Comparison of ENCODE assay signal across 34 cellular contexts in genomic region chr3:114432356-114432755, GRCh38.
"Had no signal": no experiment of that assay in that cellular context is flagged by ENCODE, and none has a peak within 500 bp of the region (broad histone marks: within the 10 kb centered on the region; RNA-seq: fewer than 3 reads in every experiment).

No MANE protein-coding gene starts in this region.

- H3K4me1 ChIP-seq: breast epithelium had no signal

- H3K27ac ChIP-seq: body of pancreas, brain microvascular endothelial cell, breast epithelium, VCaP had no signal

- FAIRE-seq: astrocyte, TTC549 had no signal

- H3K4me1 Mint-ChIP-seq: activated CD4-positive, alpha-beta T cell treated with anti-CD3 and anti-CD28 coated beads, Interleukin-2, amount 10 ng/mL, durations not matched to agents 24 days and 14 days; activated naive CD4-positive, alpha-beta T cell treated with anti-CD3 and anti-CD28 coated beads, Interleukin-2, amount 10 ng/mL, durations not matched to agents 7 days and 5 days; activated naive CD4-positive, alpha-beta T cell treated with anti-CD3 and anti-CD28 coated beads, Interleukin-2, amount 50 U/mL, for 24 hours; activated naive CD8-positive, alpha-beta T cell treated with anti-CD3 and anti-CD28 coated beads, Interleukin-2, amount 50 U/mL, for 24 hours had no signal

- H3K27me3 Mint-ChIP-seq: activated B cell treated with CpG ODN at 0.5 μM for 24 hours; activated CD4-positive, alpha-beta memory T cell treated with anti-CD3 and anti-CD28 coated beads for 36 hours; activated CD8-positive, alpha-beta T cell treated with anti-CD3 and anti-CD28 coated beads for 36 hours; activated naive CD4-positive, alpha-beta T cell treated with anti-CD3 and anti-CD28 coated beads, Interleukin-2, amount 10 ng/mL, durations not matched to agents 7 days and 5 days; activated naive CD4-positive, alpha-beta T cell treated with anti-CD3 and anti-CD28 coated beads, Interleukin-2, amount 50 U/mL, for 24 hours; activated naive CD8-positive, alpha-beta T cell; activated naive CD8-positive, alpha-beta T cell treated with anti-CD3 and anti-CD28 coated beads, Interleukin-2, amount 10 ng/mL, durations not matched to agents 7 days and 5 days; activated naive CD8-positive, alpha-beta T cell treated with anti-CD3 and anti-CD28 coated beads, Interleukin-2, amount 50 U/mL, for 24 hours; activated T-cell treated with anti-CD3 and anti-CD28 coated beads, Interleukin-2, amount 50 U/mL, for 24 hours had no signal

- H3K27ac Mint-ChIP-seq: activated B cell treated with CpG ODN at 0.5 μM for 24 hours; activated CD4-positive, alpha-beta memory T cell treated with anti-CD3 and anti-CD28 coated beads for 36 hours; activated CD4-positive, alpha-beta T cell treated with anti-CD3 and anti-CD28 coated beads, Interleukin-2, amount 10 ng/mL, durations not matched to agents 24 days and 14 days; activated CD8-positive, alpha-beta T cell treated with anti-CD3 and anti-CD28 coated beads for 36 hours; activated naive CD4-positive, alpha-beta T cell treated with anti-CD3 and anti-CD28 coated beads, Interleukin-2, amount 10 ng/mL, durations not matched to agents 7 days and 5 days; activated naive CD4-positive, alpha-beta T cell treated with anti-CD3 and anti-CD28 coated beads, Interleukin-2, amount 50 U/mL, for 24 hours; activated naive CD8-positive, alpha-beta T cell; activated naive CD8-positive, alpha-beta T cell treated with anti-CD3 and anti-CD28 coated beads, Interleukin-2, amount 10 ng/mL, durations not matched to agents 7 days and 5 days; activated naive CD8-positive, alpha-beta T cell treated with anti-CD3 and anti-CD28 coated beads, Interleukin-2, amount 50 U/mL, for 24 hours; activated T-cell treated with anti-CD3 and anti-CD28 coated beads, Interleukin-2, amount 50 U/mL, for 24 hours; activated T-helper 2 cell treated with anti-CD3 and anti-CD28 coated beads, Interferon-gamma antibody, Interleukin-2, Interleukin-4, amounts not matched to agents 10 μg/mL and 5 μg/mL and 100 μg/mL, durations not matched to agents 14 hours and 24 hours and 36 hours; T-helper 1 cell treated with Interleukin-12 subunit alpha and Interleukin-12 subunit beta and Interleukin-4 antibody, amounts not matched to agents 30 μg/mL and 1 μg/mL, for 36 hours; T-helper 2 cell treated with Interferon-gamma antibody and Interleukin-4, amounts not matched to agents 5 μg/mL and 100 μg/mL, for 36 hours had no signal

- H3K36me3 ChIP-seq: brain microvascular endothelial cell, breast epithelium had no signal

- H3K9me3 Mint-ChIP-seq: activated B cell treated with CpG ODN at 0.5 μM for 24 hours; activated CD4-positive, alpha-beta memory T cell treated with anti-CD3 and anti-CD28 coated beads for 36 hours; activated CD4-positive, alpha-beta T cell treated with anti-CD3 and anti-CD28 coated beads, Interleukin-2, amount 10 ng/mL, durations not matched to agents 24 days and 14 days; activated CD8-positive, alpha-beta T cell treated with anti-CD3 and anti-CD28 coated beads for 36 hours; activated naive CD4-positive, alpha-beta T cell treated with anti-CD3 and anti-CD28 coated beads, Interleukin-2, amount 10 ng/mL, durations not matched to agents 7 days and 5 days; activated naive CD4-positive, alpha-beta T cell treated with anti-CD3 and anti-CD28 coated beads, Interleukin-2, amount 50 U/mL, for 24 hours; activated naive CD8-positive, alpha-beta T cell treated with anti-CD3 and anti-CD28 coated beads, Interleukin-2, amount 10 ng/mL, durations not matched to agents 7 days and 5 days; activated naive CD8-positive, alpha-beta T cell treated with anti-CD3 and anti-CD28 coated beads, Interleukin-2, amount 50 U/mL, for 24 hours; activated T-cell treated with anti-CD3 and anti-CD28 coated beads, Interleukin-2, amount 50 U/mL, for 24 hours; activated T-helper 2 cell treated with anti-CD3 and anti-CD28 coated beads, Interferon-gamma antibody, Interleukin-2, Interleukin-4, amounts not matched to agents 10 μg/mL and 5 μg/mL and 100 μg/mL, durations not matched to agents 14 hours and 24 hours and 36 hours; T-helper 1 cell treated with Interleukin-12 subunit alpha and Interleukin-12 subunit beta and Interleukin-4 antibody, amounts not matched to agents 30 μg/mL and 1 μg/mL, for 36 hours; T-helper 2 cell treated with Interferon-gamma antibody and Interleukin-4, amounts not matched to agents 5 μg/mL and 100 μg/mL, for 36 hours had no signal

- H3K27me3 ChIP-seq: body of pancreas, brain microvascular endothelial cell, breast epithelium had no signal

- ATAC-seq: activated CD8-positive, alpha-beta T cell treated with anti-CD3 and anti-CD28 coated beads for 36 hours; activated naive CD8-positive, alpha-beta T cell treated with anti-CD3 and anti-CD28 coated beads, Interleukin-2, amount 50 U/mL, for 24 hours; body of pancreas had no signal

- H3K4me3 Mint-ChIP-seq: activated B cell treated with CpG ODN at 0.5 μM for 24 hours; activated CD4-positive, alpha-beta memory T cell treated with anti-CD3 and anti-CD28 coated beads for 36 hours; activated CD4-positive, alpha-beta T cell treated with anti-CD3 and anti-CD28 coated beads, Interleukin-2, amount 10 ng/mL, durations not matched to agents 24 days and 14 days; activated CD8-positive, alpha-beta T cell treated with anti-CD3 and anti-CD28 coated beads for 36 hours; activated naive CD4-positive, alpha-beta T cell treated with anti-CD3 and anti-CD28 coated beads, Interleukin-2, amount 10 ng/mL, durations not matched to agents 7 days and 5 days; activated naive CD4-positive, alpha-beta T cell treated with anti-CD3 and anti-CD28 coated beads, Interleukin-2, amount 50 U/mL, for 24 hours; activated naive CD8-positive, alpha-beta T cell; activated naive CD8-positive, alpha-beta T cell treated with anti-CD3 and anti-CD28 coated beads, Interleukin-2, amount 10 ng/mL, durations not matched to agents 7 days and 5 days; activated naive CD8-positive, alpha-beta T cell treated with anti-CD3 and anti-CD28 coated beads, Interleukin-2, amount 50 U/mL, for 24 hours; activated T-cell treated with anti-CD3 and anti-CD28 coated beads, Interleukin-2, amount 50 U/mL, for 24 hours; T-helper 1 cell treated with Interleukin-12 subunit alpha and Interleukin-12 subunit beta and Interleukin-4 antibody, amounts not matched to agents 30 μg/mL and 1 μg/mL, for 36 hours; T-helper 2 cell treated with Interferon-gamma antibody and Interleukin-4, amounts not matched to agents 5 μg/mL and 100 μg/mL, for 36 hours had no signal

- DNase-seq: activated B cell treated with CpG ODN at 0.5 μM for 24 hours; activated CD4-positive, alpha-beta memory T cell treated with anti-CD3 and anti-CD28 coated beads for 36 hours; activated CD4-positive, alpha-beta T cell treated with anti-CD3 and anti-CD28 coated beads for 4 hours; activated CD4-positive, alpha-beta T cell treated with anti-CD3 and anti-CD28 coated beads, Interleukin-2, amount 10 ng/mL, durations not matched to agents 24 days and 14 days; activated CD4-positive, alpha-beta T cell treated with anti-CD3 and anti-CD28 coated beads, Interleukin-2, amount 50 U/mL, for 1 hour; activated CD4-positive, alpha-beta T cell treated with anti-CD3 and anti-CD28 coated beads, Interleukin-2, amount 50 U/mL, for 4 hours; activated CD4-positive, CD25-positive, alpha-beta regulatory T cell treated with anti-CD3 and anti-CD28 coated beads, Interleukin-2, amount 50 U/mL, for 72 hours; activated CD8-positive, alpha-beta memory T cell treated with anti-CD3 and anti-CD28 coated beads, Interleukin-2, amount 50 U/mL, for 4 hours; activated CD8-positive, alpha-beta T cell treated with anti-CD3 and anti-CD28 coated beads for 36 hours; activated effector memory CD4-positive, alpha-beta T cell treated with Interleukin-2 at 50 U/mL for 16 hours; activated gamma-delta T cell; activated naive CD4-positive, alpha-beta T cell treated with anti-CD3 and anti-CD28 coated beads, Interleukin-2, amount 10 ng/mL, durations not matched to agents 7 days and 5 days; activated naive CD4-positive, alpha-beta T cell treated with Interleukin-2 at 50 U/mL for 16 hours; activated naive CD8-positive, alpha-beta T cell treated with anti-CD3 and anti-CD28 coated beads, Interleukin-2, amount 10 ng/mL, durations not matched to agents 7 days and 5 days; activated naive CD8-positive, alpha-beta T cell treated with anti-CD3 and anti-CD28 coated beads, Interleukin-2, amount 50 U/mL, for 24 hours; activated T-cell treated with anti-CD3 and anti-CD28 coated beads, Interleukin-2, amount 50 U/mL, for 24 hours; activated T-cell treated with anti-CD3 and anti-CD28 coated beads, Interleukin-2, amount 50 U/mL, for 48 hours; amygdala; aorta; body of pancreas; brain microvascular endothelial cell; central memory CD4-positive, alpha-beta T cell; T-helper 1 cell; T-helper 2 cell; T-helper 9 cell had no signal

- H3K36me3 Mint-ChIP-seq: activated CD4-positive, alpha-beta memory T cell treated with anti-CD3 and anti-CD28 coated beads for 36 hours; activated naive CD4-positive, alpha-beta T cell treated with anti-CD3 and anti-CD28 coated beads, Interleukin-2, amount 10 ng/mL, durations not matched to agents 7 days and 5 days; activated naive CD8-positive, alpha-beta T cell; activated naive CD8-positive, alpha-beta T cell treated with anti-CD3 and anti-CD28 coated beads, Interleukin-2, amount 10 ng/mL, durations not matched to agents 7 days and 5 days had no signal

- H3K4me3 ChIP-seq: body of pancreas, breast epithelium had no signal
